Comparison of ENCODE assay signal across 12 cellular contexts in the genomic region with DNA sequence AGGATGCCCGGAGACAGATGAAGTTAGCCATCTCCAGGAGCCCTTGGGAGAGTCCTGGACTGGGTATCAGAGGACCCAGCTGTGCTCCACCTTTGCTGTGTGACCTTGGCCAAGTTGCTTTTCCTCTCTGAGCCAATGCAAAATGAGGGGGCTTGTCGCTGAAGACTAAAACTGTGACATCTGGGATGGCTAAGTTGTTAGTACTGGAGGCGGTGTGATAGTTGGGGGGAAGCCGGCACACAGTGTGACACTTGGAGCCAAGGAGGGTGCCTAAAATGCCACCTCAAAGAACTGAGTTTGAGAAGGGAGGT. TPM values are rescaled to one million over a fixed set of nuclear protein-coding genes. Genes with fewer than 3 reads are reported as not detected.
DNase-seq lines count a peak whose midpoint lies in the region; ATAC-seq, FAIRE-seq and TF ChIP-seq lines count a peak whose summit lies in the region.
"Had no signal": no experiment of that assay in that cellular context is flagged by ENCODE, and none has a peak within 500 bp of the region (broad histone marks: within the 10 kb centered on the region; RNA-seq: fewer than 3 reads in every experiment).

No MANE protein-coding gene starts in this region.

- H3K27ac ChIP-seq in A673 (ENCODE audit: low read depth, low read length, poor library complexity, severe bottlenecking) (peak overlapping the region; percentile 72), PC-3 (ENCODE audit: low read length) (no peak overlapping the region), esophagus (ENCODE audit: low read depth in 2 of 2, low read length in 1 of 2) (no peak overlapping the region)

- no peaks in the 10 kb centered on the region for H3K9me2 ChIP-seq in PC-3 (replicated peaks; ENCODE audit: low read length)

- no peaks in the 10 kb centered on the region for H3K79me2 ChIP-seq in PC-3 (ENCODE audit: low read length)

- H3K36me3 ChIP-seq in A673 (ENCODE audit: insufficient read depth, low read length, poor library complexity, severe bottlenecking) (no peaks in the 10 kb centered on the region), PC-3 (ENCODE audit: low read depth, low read length) (no peaks in the 10 kb centered on the region), esophagus (ENCODE audit: control insufficient read depth in 2 of 2, insufficient read depth in 2 of 2, low read length in 1 of 2) (no peaks in the 10 kb centered on the region), MG63 (no peaks in the 10 kb centered on the region)

- no peaks in the 10 kb centered on the region for H3K9me3 ChIP-seq in A673 (ENCODE audit: low read depth, low read length, poor library complexity, severe bottlenecking)
- H3K9me3 ChIP-seq in PC-3 (ENCODE audit: low read length) = no peaks in the 10 kb centered on the region
- H3K9me3 ChIP-seq in esophagus (ENCODE audit: control insufficient read depth in 2 of 2, insufficient read depth in 1 of 2, low read depth in 1 of 2, low read length in 1 of 2) = no peaks in the 10 kb centered on the region
- no peaks in the 10 kb centered on the region for H3K9me3 ChIP-seq in MG63

- no peaks in the 10 kb centered on the region for H3K36me3 Mint-ChIP-seq in neural crest cell (ENCODE audit: low read depth)
- H3K36me3 Mint-ChIP-seq: activated naive CD8-positive, alpha-beta T cell treated with anti-CD3 and anti-CD28 coated beads, Interleukin-2, amount 10 ng/mL, durations not matched to agents 7 days and 5 days; CD14-positive monocyte; naive thymus-derived CD8-positive, alpha-beta T cell had no signal

- peak overlapping the region; percentile 57 for H3K4me3 Mint-ChIP-seq in neural crest cell
- H3K4me3 Mint-ChIP-seq: activated naive CD8-positive, alpha-beta T cell treated with anti-CD3 and anti-CD28 coated beads, Interleukin-2, amount 10 ng/mL, durations not matched to agents 7 days and 5 days; CD14-positive monocyte; naive thymus-derived CD8-positive, alpha-beta T cell had no signal

- DNase-seq in A673 (ENCODE audit: low spot score) = no peak
- no peak for DNase-seq in PC-3
- no peak for DNase-seq in neural crest cell (ENCODE audit: low read depth, low spot score)
- no peak for DNase-seq in DMS153 treated with DMSO at 0.1 percent for 48 hours (lab: John Stamatoyannopoulos, UW; ENCODE audit: unreplicated experiment)
- DNase-seq in frontal cortex (ENCODE audit: low spot score in 2 of 2) = no peak
- no peak for DNase-seq in MG63
- DNase-seq: activated naive CD8-positive, alpha-beta T cell treated with anti-CD3 and anti-CD28 coated beads, Interleukin-2, amount 10 ng/mL, durations not matched to agents 7 days and 5 days; naive thymus-derived CD8-positive, alpha-beta T cell had no signal

- H3K27me3 ChIP-seq in A673 (replicated peaks; ENCODE audit: insufficient read depth, low read depth, low read length, poor library complexity) (no peaks in the 10 kb centered on the region), PC-3 (ENCODE audit: low read length) (no peaks in the 10 kb centered on the region), esophagus (ENCODE audit: control insufficient read depth in 1 of 2, insufficient read depth in 2 of 2, low read length in 2 of 2) (no peaks in the 10 kb centered on the region), MG63 (no peaks in the 10 kb centered on the region; the same call in 1 of the 2 replicates)

- intact Hi-C loops in A673 (cut with micrococcal nuclease; ENCODE audit: unreplicated experiment) (no loop called here), PC-3 (cut with micrococcal nuclease) (no loop called here)

- no peaks in the 10 kb centered on the region for H3F3A ChIP-seq in PC-3 (ENCODE audit: low read length, unreplicated experiment)

- 0 out of 2 replicates have a peak overlapping the region, but pooled peaks have one; percentile 20 for H3K9ac ChIP-seq in PC-3 (ENCODE audit: low read length)

- H2AFZ ChIP-seq in PC-3 (ENCODE audit: low read length) = peak overlapping the region; percentile 70

- H3K4me1 Mint-ChIP-seq in neural crest cell = peaks cover 11% of the 10 kb centered on the region
- H3K4me1 Mint-ChIP-seq: activated naive CD8-positive, alpha-beta T cell treated with anti-CD3 and anti-CD28 coated beads, Interleukin-2, amount 10 ng/mL, durations not matched to agents 7 days and 5 days had no signal

- no peak overlapping the region for H3K27ac Mint-ChIP-seq in neural crest cell (ENCODE audit: unreplicated experiment)
- H3K27ac Mint-ChIP-seq: activated naive CD8-positive, alpha-beta T cell treated with anti-CD3 and anti-CD28 coated beads, Interleukin-2, amount 10 ng/mL, durations not matched to agents 7 days and 5 days; CD14-positive monocyte had no signal

- H3K9me3 Mint-ChIP-seq in neural crest cell = no peaks in the 10 kb centered on the region
- H3K9me3 Mint-ChIP-seq: activated naive CD8-positive, alpha-beta T cell treated with anti-CD3 and anti-CD28 coated beads, Interleukin-2, amount 10 ng/mL, durations not matched to agents 7 days and 5 days; naive thymus-derived CD8-positive, alpha-beta T cell had no signal

- 64 to 73% methylated on average over 4 of the region's 4 CpGs for WGBS in esophagus, 2 donors

- FAIRE-seq in frontal cortex (lab: Jason Lieb, UNC) = no peak

- no peaks in the 10 kb centered on the region for H3K27me3 Mint-ChIP-seq in neural crest cell (ENCODE audit: low read depth)
- H3K27me3 Mint-ChIP-seq: activated naive CD8-positive, alpha-beta T cell treated with anti-CD3 and anti-CD28 coated beads, Interleukin-2, amount 10 ng/mL, durations not matched to agents 7 days and 5 days had no signal

- no TSS peak for BruUV-seq in A673 (replicated peaks; lab: Mats Ljungman, UMichigan)
- TSS peak; percentile 59 for BruUV-seq in PC-3 (replicated peaks; lab: Mats Ljungman, UMichigan)

- peak overlapping the region; percentile 60 for H3K4me3 ChIP-seq in A673 (ENCODE audit: low read depth, low read length, poor library complexity, severe bottlenecking)
- peak overlapping the region; percentile 66 for H3K4me3 ChIP-seq in PC-3 (ENCODE audit: low read length)
- peak overlapping the region; percentile 33 to 44 for H3K4me3 ChIP-seq in esophagus (ENCODE audit: low read depth in 1 of 2, low read length in 2 of 2)
- H3K4me3 ChIP-seq in MG63 = no peak overlapping the region

- CTCF ChIA-PET in A673 (lab: Charles Lee) (no interaction called here), PC-3 (lab: Charles Lee) (no interaction called here)

- TF ChIP-seq CTCF in A673 (conservative IDR thresholded peaks at IDR 0.05; ENCODE audit: low read depth, low read length) (no peak), PC-3 (conservative IDR thresholded peaks at IDR 0.05; ENCODE audit: low read depth, low read length) (no peak), neural crest cell (conservative IDR thresholded peaks at IDR 0.05) (no peak)

- POLR2A ChIA-PET in A673 (lab: Charles Lee; ENCODE audit: low non-redundant PET) = no interaction called here
- POLR2A ChIA-PET in PC-3 (lab: Charles Lee; ENCODE audit: unreplicated experiment) = no interaction called here

- ATAC-seq in PC-3 (peak; percentile 54), HG03469 (IDR thresholded peaks at IDR 0.05; ENCODE audit: unreplicated experiment) (no peak)
- ATAC-seq: naive thymus-derived CD8-positive, alpha-beta T cell had no signal

- no peaks in the 10 kb centered on the region for H4K20me1 ChIP-seq in PC-3 (ENCODE audit: low read length)

- H3K4me2 ChIP-seq in PC-3 (ENCODE audit: low read length) = peak overlapping the region; percentile 81

- H3K4me1 ChIP-seq in A673 (ENCODE audit: insufficient read depth, low read length, poor library complexity, severe bottlenecking) (peaks cover 9% of the 10 kb centered on the region), PC-3 (ENCODE audit: insufficient read depth, low read length) (0 out of 2 replicates have a peak, but pooled peaks cover 4% of the 10 kb centered on the region), esophagus (ENCODE audit: control insufficient read depth in 2 of 2, insufficient read depth in 2 of 2, low read length in 1 of 2) (peaks cover 0 to 10% of the 10 kb centered on the region in 2 donors)

RNA-seq across cellular contexts. Expression of a gene that starts 0.5 kb away (rescaled TPM):
- total RNA-seq in A673 (2021) (4.6 and 4.8 TPM in 2 replicates), PC-3 (2014; rRNA removed) (2.1 and 3.1 TPM in 2 replicates), neural crest cell (4.5 and 4.7 TPM in 2 replicates), frontal cortex (2.0 TPM)
- 1 to 10 TPM; 1.6 to 3.3 TPM for polyA plus RNA-seq in esophagus
- total RNA-seq in MG63 (2014; rRNA removed; shearing (Covaris generic); ENCODE audit: low replicate concordance) = not detected in 2 replicates
- polyA plus RNA-seq: CD14-positive monocyte; naive thymus-derived CD8-positive, alpha-beta T cell had no signal

RNA-seq across cellular contexts. Expression of a gene that starts 15.9 kb away (rescaled TPM):
- 3.2 and 5.0 TPM in 2 replicates for total RNA-seq in A673 (2021)
- total RNA-seq in PC-3 (2014; rRNA removed) = 36.8 and 56.7 TPM in 2 replicates
- 100 to 1,000 TPM in 1 of 2 donors, 10 to 100 TPM in 1; 41.1 to 127 TPM for polyA plus RNA-seq in esophagus
- 9.1 and 10.1 TPM in 2 replicates for total RNA-seq in neural crest cell
- total RNA-seq in frontal cortex = 11.8 TPM
- total RNA-seq in MG63 (2014; rRNA removed; shearing (Covaris generic); ENCODE audit: low replicate concordance) = 72.5 and 98.8 TPM in 2 replicates

RNA-seq across cellular contexts. Expression of a gene that starts 17.1 kb away (rescaled TPM):
- total RNA-seq in A673 (2021) (20.4 and 21.5 TPM in 2 replicates), PC-3 (2014; rRNA removed) (not detected in 2 replicates), neural crest cell (24.3 and 24.7 TPM in 2 replicates), frontal cortex (under 0.01 TPM)
- 10 to 100 TPM in 1 of 2 donors, 1 to 10 TPM in 1; 5.3 to 13.1 TPM for polyA plus RNA-seq in esophagus
- not detected in 2 replicates for total RNA-seq in MG63 (2014; rRNA removed; shearing (Covaris generic); ENCODE audit: low replicate concordance)
- total RNA-seq: activated naive CD8-positive, alpha-beta T cell treated with anti-CD3 and anti-CD28 coated beads, Interleukin-2, amount 10 ng/mL, durations not matched to agents 7 days and 5 days; naive thymus-derived CD8-positive, alpha-beta T cell; OCI-LY7 had no signal
- polyA plus RNA-seq: CD14-positive monocyte; naive thymus-derived CD8-positive, alpha-beta T cell had no signal

RNA-seq across cellular contexts. Expression of a gene that starts 36.7 kb away (rescaled TPM):
- total RNA-seq in A673 (2021) = 28.2 and 31.8 TPM in 2 replicates
- 15.3 and 15.8 TPM in 2 replicates for total RNA-seq in PC-3 (2014; rRNA removed)
- 10 to 100 TPM; 14.4 to 22.4 TPM for polyA plus RNA-seq in esophagus
- total RNA-seq in neural crest cell = 31.7 and 33.8 TPM in 2 replicates
- 27.7 TPM for total RNA-seq in frontal cortex
- 39.1 and 46.0 TPM in 2 replicates for total RNA-seq in MG63 (2014; rRNA removed; shearing (Covaris generic); ENCODE audit: low replicate concordance)

RNA-seq across cellular contexts. Expression of a gene that starts 42.1 kb away (rescaled TPM):
- 40.0 and 43.7 TPM in 2 replicates for total RNA-seq in A673 (2021)
- 145 and 167 TPM in 2 replicates for total RNA-seq in PC-3 (2014; rRNA removed)
- 100 to 1,000 TPM; 100 to 103 TPM for polyA plus RNA-seq in esophagus
- total RNA-seq in neural crest cell = 53.8 and 55.0 TPM in 2 replicates
- total RNA-seq in frontal cortex = 9.0 TPM
- total RNA-seq in MG63 (2014; rRNA removed; shearing (Covaris generic); ENCODE audit: low replicate concordance) = 26.0 and 37.7 TPM in 2 replicates

Comparison
In these comparisons a context has a peak if more than half of its experiments do, and no peak if none do; other contexts are left out.
1. RNA of a gene that starts 17.1 kb away (total RNA-seq): 24.3 to 24.7 TPM in neural crest cell and 20.4 to 21.5 TPM in A673; not detected in PC-3, under 0.01 TPM in frontal cortex (single experiment) and not detected in MG63; every median in the first group is over 10 times any median in the second.